In the genomic region with DNA sequence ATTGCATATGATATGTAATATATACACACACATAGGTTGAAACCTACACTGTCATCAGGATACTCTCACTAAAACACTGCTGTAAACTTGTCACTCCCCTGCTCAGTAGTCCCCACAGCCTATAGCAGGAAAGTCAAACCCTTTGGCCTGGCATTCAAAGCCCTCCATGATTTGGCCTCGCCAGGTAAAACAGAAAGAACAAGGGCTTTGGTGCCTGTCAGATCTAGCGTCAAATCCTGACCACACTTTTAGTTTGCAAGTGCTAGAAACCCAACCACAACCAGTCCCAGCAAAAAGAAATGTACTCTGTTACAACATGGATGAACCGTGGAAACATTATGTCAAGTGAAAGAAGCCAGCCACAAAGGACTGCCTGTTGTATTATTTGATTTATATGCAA, we compare ENCODE assay signal across 34 cellular contexts. TPM values are rescaled to one million over a fixed set of nuclear protein-coding genes. Genes with fewer than 3 reads are reported as not detected.
"Had no signal": no experiment of that assay in that cellular context is flagged by ENCODE, and none has a peak within 500 bp of the region (broad histone marks: within the 10 kb centered on the region; RNA-seq: fewer than 3 reads in every experiment).

No MANE protein-coding gene starts in this region.

- ATAC-seq: effector memory CD8-positive, alpha-beta T cell; heart right ventricle; left cardiac atrium; left lung; mucosa of descending colon; sciatic nerve; stimulated activated memory B cell treated with anti-CD40 and anti-IgM and Interleukin-4, amounts not matched to agents 10 μg/mL and 1 μg/mL and 100 μg/mL, for 72 hours had no signal

- H3K36me3 Mint-ChIP-seq: mesothelial cell of epicardium; naive B cell; stimulated activated memory B cell treated with anti-CD40 and anti-IgM and Interleukin-4, amounts not matched to agents 10 μg/mL and 1 μg/mL and 100 μg/mL, for 72 hours had no signal

- H3K4me1 Mint-ChIP-seq: naive B cell; stimulated activated memory B cell treated with anti-CD40 and anti-IgM and Interleukin-4, amounts not matched to agents 10 μg/mL and 1 μg/mL and 100 μg/mL, for 72 hours had no signal

- H3K4me3 ChIP-seq: esophagus squamous epithelium, heart right ventricle, left lung, mucosa of descending colon, prostate gland, right atrium auricular region, smooth muscle cell, thyroid gland, vagina had no signal

- H3K9me3 Mint-ChIP-seq: effector memory CD8-positive, alpha-beta T cell; mesothelial cell of epicardium; nephron progenitor cell; stimulated activated memory B cell treated with anti-CD40 and anti-IgM and Interleukin-4, amounts not matched to agents 10 μg/mL and 1 μg/mL and 100 μg/mL, for 72 hours; stimulated activated naive CD8-positive, alpha-beta T cell treated with anti-CD3 and anti-CD28 coated beads, Interleukin-15, Interleukin-2, amounts not matched to agents 100 ng/mL and 50 ng/mL, for 24 hours had no signal

- FAIRE-seq: endometrium, islet of Langerhans had no signal

- H3K27me3 ChIP-seq: right atrium auricular region, thyroid gland, vagina had no signal

- DNase-seq: cortex of kidney; effector memory CD8-positive, alpha-beta T cell; erythroblast; esophagus squamous epithelium; foreskin melanocyte; glutamatergic neuron; heart right ventricle; hippocampal formation; left cardiac atrium; left lung; mesenchymal stem cell; mucosa of descending colon; naive B cell; nephron progenitor cell; nucleus accumbens; stimulated activated CD4-positive, alpha-beta T cell treated with anti-CD3 and anti-CD28 coated beads, Interleukin-12 subunit alpha, Interleukin-12 subunit beta, amount 100 ng/mL, for 4 hours; stimulated activated CD4-positive, alpha-beta T cell treated with anti-CD3 and anti-CD28 coated beads, Interleukin-2, amount 100 ng/mL, for 24 hours; stimulated activated CD4-positive, alpha-beta T cell treated with anti-CD3 and anti-CD28 coated beads, Interleukin-4, amount 100 ng/mL, for 24 hours; thyroid gland; trophoblast cell had no signal

- H3K4me3 Mint-ChIP-seq: effector memory CD8-positive, alpha-beta T cell; mesothelial cell of epicardium; naive B cell; nephron progenitor cell; stimulated activated memory B cell treated with anti-CD40 and anti-IgM and Interleukin-4, amounts not matched to agents 10 μg/mL and 1 μg/mL and 100 μg/mL, for 72 hours; stimulated activated naive CD8-positive, alpha-beta T cell treated with anti-CD3 and anti-CD28 coated beads, Interleukin-15, Interleukin-2, amounts not matched to agents 100 ng/mL and 50 ng/mL, for 24 hours had no signal

- H3K27ac Mint-ChIP-seq: effector memory CD8-positive, alpha-beta T cell; mesothelial cell of epicardium; nephron progenitor cell; stimulated activated memory B cell treated with anti-CD40 and anti-IgM and Interleukin-4, amounts not matched to agents 10 μg/mL and 1 μg/mL and 100 μg/mL, for 72 hours; stimulated activated naive CD8-positive, alpha-beta T cell treated with anti-CD3 and anti-CD28 coated beads, Interleukin-15, Interleukin-2, amounts not matched to agents 100 ng/mL and 50 ng/mL, for 24 hours had no signal

- H3K36me3 ChIP-seq: esophagus squamous epithelium, heart right ventricle, left lung, prostate gland, right atrium auricular region, thyroid gland, vagina had no signal

RNA-seq across cellular contexts. Expression of a gene that starts 11.4 kb away (rescaled TPM):
- total RNA-seq: dermis microvascular lymphatic vessel endothelial cell, esophagus squamous epithelium, heart right ventricle, kidney epithelial cell, left cardiac atrium, left lung, lung microvascular endothelial cell, prostate gland, right atrium auricular region, ureter, vagina had no signal
